1 cellular context compared by ENCODE assay signal in the genomic region with DNA sequence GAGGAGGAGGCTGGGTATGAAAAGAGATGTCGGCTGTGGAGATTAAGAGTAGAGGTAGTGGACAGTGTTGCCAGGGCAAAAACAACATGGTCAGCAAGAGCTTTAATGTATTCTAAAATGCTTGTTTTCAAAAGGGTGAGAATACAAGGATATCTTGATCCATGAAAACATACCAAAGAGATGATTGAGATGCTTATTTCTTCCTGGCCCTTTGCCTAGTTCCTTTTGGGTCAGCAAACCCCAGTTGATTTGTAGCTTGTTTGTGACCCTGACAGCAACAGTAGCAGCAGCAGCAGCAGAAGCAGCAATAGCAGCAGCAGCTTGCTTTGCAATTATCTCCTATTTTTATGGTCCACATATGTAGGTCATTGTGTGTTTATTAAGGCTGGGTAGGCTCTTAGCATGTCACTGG.
TF ChIP-seq lines count a peak whose summit lies in the region.

No MANE protein-coding gene starts in this region.

TF ChIP-seq in SK-N-SH, 30 proteins besides CTCF, POLR2A, EP300 and RAD21 (continued from another document):
- TF ChIP-seq, protein P1, sequence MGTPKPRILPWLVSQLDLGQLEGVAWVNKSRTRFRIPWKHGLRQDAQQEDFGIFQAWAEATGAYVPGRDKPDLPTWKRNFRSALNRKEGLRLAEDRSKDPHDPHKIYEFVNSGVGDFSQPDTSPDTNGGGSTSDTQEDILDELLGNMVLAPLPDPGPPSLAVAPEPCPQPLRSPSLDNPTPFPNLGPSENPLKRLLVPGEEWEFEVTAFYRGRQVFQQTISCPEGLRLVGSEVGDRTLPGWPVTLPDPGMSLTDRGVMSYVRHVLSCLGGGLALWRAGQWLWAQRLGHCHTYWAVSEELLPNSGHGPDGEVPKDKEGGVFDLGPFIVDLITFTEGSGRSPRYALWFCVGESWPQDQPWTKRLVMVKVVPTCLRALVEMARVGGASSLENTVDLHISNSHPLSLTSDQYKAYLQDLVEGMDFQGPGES (IDR thresholded peaks at IDR 0.05; ENCODE audit: low read depth, low read length): no peak
- TF ChIP-seq, protein P2, sequence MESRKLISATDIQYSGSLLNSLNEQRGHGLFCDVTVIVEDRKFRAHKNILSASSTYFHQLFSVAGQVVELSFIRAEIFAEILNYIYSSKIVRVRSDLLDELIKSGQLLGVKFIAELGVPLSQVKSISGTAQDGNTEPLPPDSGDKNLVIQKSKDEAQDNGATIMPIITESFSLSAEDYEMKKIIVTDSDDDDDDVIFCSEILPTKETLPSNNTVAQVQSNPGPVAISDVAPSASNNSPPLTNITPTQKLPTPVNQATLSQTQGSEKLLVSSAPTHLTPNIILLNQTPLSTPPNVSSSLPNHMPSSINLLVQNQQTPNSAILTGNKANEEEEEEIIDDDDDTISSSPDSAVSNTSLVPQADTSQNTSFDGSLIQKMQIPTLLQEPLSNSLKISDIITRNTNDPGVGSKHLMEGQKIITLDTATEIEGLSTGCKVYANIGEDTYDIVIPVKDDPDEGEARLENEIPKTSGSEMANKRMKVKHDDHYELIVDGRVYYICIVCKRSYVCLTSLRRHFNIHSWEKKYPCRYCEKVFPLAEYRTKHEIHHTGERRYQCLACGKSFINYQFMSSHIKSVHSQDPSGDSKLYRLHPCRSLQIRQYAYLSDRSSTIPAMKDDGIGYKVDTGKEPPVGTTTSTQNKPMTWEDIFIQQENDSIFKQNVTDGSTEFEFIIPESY (IDR thresholded peaks at IDR 0.05; ENCODE audit: borderline replicate concordance, low read depth): no peak
- TF ChIP-seq, protein P3, sequence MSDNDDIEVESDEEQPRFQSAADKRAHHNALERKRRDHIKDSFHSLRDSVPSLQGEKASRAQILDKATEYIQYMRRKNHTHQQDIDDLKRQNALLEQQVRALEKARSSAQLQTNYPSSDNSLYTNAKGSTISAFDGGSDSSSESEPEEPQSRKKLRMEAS (IDR thresholded peaks at IDR 0.05; ENCODE audit: low read depth): no peak
- TF ChIP-seq TCF12 (IDR thresholded peaks at IDR 0.05) (peak; percentile 69), CHD2 (IDR thresholded peaks at IDR 0.05; ENCODE audit: low read length, partially characterized antibody) (no peak), TEAD4 (IDR thresholded peaks at IDR 0.05; ENCODE audit: borderline replicate concordance, insufficient read depth) (0 out of 2 replicates have a peak, but pooled peaks have one; percentile 16), FOXJ3 (CRISPR knock-in tag; IDR thresholded peaks at IDR 0.05) (no peak), YY1 (IDR thresholded peaks at IDR 0.05; ENCODE audit: low read depth) (no peak), NRF1 (IDR thresholded peaks at IDR 0.05; ENCODE audit: low read depth, low read length) (no peak), ELF1 (IDR thresholded peaks at IDR 0.05) (no peak), JUND (IDR thresholded peaks at IDR 0.05) (peak; percentile 50; the same call in 1 of the 2 replicates), TAF1 (IDR thresholded peaks at IDR 0.05; ENCODE audit: borderline replicate concordance, low read depth, low read length) (no peak), POLR2AphosphoS5 (IDR thresholded peaks at IDR 0.05; ENCODE audit: low read depth, low read length) (no peak)
